In the genomic region with DNA sequence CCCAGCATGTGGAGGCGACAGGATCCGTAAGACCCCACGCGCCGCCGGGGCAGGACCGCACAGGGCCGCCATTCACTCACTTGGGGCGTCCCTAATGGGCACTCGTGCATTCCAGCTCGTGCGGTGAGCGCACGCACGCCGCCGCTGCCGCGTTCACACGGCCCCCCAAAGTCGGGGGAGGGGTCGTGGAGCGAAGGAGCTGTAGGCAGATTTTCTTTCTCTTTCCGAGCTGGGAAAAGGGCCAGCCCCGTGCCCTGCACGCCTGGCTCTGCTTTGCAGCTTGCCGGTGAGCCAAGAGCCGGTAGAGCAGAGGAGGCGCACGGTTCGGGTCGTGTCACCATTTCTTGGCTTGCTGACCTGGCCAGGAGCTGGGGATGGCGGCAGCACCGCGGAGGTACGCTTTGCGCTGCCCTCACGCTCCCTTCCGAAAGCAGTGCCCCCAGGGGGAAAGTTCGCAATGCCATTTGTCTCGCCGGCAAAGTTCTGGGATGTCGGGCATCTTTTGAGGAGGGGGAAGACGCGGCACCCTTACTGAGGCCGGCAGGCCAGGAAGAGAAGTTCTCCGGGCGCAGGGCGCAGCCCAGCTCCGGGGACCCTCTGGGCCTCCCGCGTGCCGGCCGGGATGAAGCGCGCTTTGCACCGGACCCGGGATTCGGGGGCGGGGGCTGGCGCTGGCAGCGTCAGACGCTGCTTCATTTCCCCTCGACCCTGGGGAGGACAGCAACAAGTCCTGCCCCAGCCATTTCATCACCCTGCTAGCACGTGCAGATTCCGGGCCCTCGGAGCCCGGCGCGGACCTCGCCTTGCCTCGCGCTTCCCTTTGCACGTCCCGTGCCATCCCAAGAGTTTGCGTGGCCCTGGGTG, we compare ENCODE assay signal across 1 cellular context.
TF ChIP-seq lines count a peak whose summit lies in the region.

No MANE protein-coding gene starts in this region.

TF ChIP-seq in H1, 55 proteins besides CTCF, POLR2A, EP300 and RAD21:
- TF ChIP-seq KDM4A (IDR thresholded peaks at IDR 0.05; ENCODE audit: low read depth, low read length, severe bottlenecking) (peak; percentile 59), SIN3A (conservative IDR thresholded peaks at IDR 0.05 in 1 of 2, IDR thresholded peaks at IDR 0.05 in 1 of 2; ENCODE audit: low read depth in 1 of 2, low read length in 2 of 2) (peak; percentile 22 to 55; a peak in 2 of 4 replicates), TAF1 (IDR thresholded peaks at IDR 0.05; ENCODE audit: low read depth, low read length) (peak; percentile 53; the same call in 1 of the 2 replicates), SP4 (IDR thresholded peaks at IDR 0.05; ENCODE audit: low read length) (0 out of 2 replicates have a peak, but pooled peaks have one; percentile 24), SAP30 (IDR thresholded peaks at IDR 0.05; ENCODE audit: insufficient read depth, insufficient replicate concordance, low read length) (peak; percentile 75), CREB1 (IDR thresholded peaks at IDR 0.05) (0 out of 2 replicates have a peak, but pooled peaks have one; percentile 16), TCF12 (IDR thresholded peaks at IDR 0.05; ENCODE audit: low read depth, low read length) (no peak), NRF1 (IDR thresholded peaks at IDR 0.05; ENCODE audit: low read depth, low read length) (no peak), GABPA (IDR thresholded peaks at IDR 0.05; ENCODE audit: borderline replicate concordance, insufficient read depth, low read length) (0 out of 2 replicates have a peak, but pooled peaks have one; percentile 20), POLR2AphosphoS5 (IDR thresholded peaks at IDR 0.05; ENCODE audit: low read depth, low read length) (peak; percentile 15; the same call in 1 of the 2 replicates), EGR1 (IDR thresholded peaks at IDR 0.05; ENCODE audit: borderline replicate concordance, low read depth, low read length) (no peak), BRCA1 (IDR thresholded peaks at IDR 0.05; ENCODE audit: low read depth, low read length) (no peak), JUND (IDR thresholded peaks at IDR 0.05; ENCODE audit: low read length) (no peak), SUZ12 (IDR thresholded peaks at IDR 0.05; ENCODE audit: low read length) (no peak), CTBP2 (IDR thresholded peaks at IDR 0.05; ENCODE audit: borderline replicate concordance, insufficient read depth, insufficient read length, low read length) (no peak)
- TF ChIP-seq, protein P1, sequence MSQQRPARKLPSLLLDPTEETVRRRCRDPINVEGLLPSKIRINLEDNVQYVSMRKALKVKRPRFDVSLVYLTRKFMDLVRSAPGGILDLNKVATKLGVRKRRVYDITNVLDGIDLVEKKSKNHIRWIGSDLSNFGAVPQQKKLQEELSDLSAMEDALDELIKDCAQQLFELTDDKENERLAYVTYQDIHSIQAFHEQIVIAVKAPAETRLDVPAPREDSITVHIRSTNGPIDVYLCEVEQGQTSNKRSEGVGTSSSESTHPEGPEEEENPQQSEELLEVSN (IDR thresholded peaks at IDR 0.05) = peak; percentile 11; the same call in 1 of the 2 replicates
- TF ChIP-seq, protein P2, sequence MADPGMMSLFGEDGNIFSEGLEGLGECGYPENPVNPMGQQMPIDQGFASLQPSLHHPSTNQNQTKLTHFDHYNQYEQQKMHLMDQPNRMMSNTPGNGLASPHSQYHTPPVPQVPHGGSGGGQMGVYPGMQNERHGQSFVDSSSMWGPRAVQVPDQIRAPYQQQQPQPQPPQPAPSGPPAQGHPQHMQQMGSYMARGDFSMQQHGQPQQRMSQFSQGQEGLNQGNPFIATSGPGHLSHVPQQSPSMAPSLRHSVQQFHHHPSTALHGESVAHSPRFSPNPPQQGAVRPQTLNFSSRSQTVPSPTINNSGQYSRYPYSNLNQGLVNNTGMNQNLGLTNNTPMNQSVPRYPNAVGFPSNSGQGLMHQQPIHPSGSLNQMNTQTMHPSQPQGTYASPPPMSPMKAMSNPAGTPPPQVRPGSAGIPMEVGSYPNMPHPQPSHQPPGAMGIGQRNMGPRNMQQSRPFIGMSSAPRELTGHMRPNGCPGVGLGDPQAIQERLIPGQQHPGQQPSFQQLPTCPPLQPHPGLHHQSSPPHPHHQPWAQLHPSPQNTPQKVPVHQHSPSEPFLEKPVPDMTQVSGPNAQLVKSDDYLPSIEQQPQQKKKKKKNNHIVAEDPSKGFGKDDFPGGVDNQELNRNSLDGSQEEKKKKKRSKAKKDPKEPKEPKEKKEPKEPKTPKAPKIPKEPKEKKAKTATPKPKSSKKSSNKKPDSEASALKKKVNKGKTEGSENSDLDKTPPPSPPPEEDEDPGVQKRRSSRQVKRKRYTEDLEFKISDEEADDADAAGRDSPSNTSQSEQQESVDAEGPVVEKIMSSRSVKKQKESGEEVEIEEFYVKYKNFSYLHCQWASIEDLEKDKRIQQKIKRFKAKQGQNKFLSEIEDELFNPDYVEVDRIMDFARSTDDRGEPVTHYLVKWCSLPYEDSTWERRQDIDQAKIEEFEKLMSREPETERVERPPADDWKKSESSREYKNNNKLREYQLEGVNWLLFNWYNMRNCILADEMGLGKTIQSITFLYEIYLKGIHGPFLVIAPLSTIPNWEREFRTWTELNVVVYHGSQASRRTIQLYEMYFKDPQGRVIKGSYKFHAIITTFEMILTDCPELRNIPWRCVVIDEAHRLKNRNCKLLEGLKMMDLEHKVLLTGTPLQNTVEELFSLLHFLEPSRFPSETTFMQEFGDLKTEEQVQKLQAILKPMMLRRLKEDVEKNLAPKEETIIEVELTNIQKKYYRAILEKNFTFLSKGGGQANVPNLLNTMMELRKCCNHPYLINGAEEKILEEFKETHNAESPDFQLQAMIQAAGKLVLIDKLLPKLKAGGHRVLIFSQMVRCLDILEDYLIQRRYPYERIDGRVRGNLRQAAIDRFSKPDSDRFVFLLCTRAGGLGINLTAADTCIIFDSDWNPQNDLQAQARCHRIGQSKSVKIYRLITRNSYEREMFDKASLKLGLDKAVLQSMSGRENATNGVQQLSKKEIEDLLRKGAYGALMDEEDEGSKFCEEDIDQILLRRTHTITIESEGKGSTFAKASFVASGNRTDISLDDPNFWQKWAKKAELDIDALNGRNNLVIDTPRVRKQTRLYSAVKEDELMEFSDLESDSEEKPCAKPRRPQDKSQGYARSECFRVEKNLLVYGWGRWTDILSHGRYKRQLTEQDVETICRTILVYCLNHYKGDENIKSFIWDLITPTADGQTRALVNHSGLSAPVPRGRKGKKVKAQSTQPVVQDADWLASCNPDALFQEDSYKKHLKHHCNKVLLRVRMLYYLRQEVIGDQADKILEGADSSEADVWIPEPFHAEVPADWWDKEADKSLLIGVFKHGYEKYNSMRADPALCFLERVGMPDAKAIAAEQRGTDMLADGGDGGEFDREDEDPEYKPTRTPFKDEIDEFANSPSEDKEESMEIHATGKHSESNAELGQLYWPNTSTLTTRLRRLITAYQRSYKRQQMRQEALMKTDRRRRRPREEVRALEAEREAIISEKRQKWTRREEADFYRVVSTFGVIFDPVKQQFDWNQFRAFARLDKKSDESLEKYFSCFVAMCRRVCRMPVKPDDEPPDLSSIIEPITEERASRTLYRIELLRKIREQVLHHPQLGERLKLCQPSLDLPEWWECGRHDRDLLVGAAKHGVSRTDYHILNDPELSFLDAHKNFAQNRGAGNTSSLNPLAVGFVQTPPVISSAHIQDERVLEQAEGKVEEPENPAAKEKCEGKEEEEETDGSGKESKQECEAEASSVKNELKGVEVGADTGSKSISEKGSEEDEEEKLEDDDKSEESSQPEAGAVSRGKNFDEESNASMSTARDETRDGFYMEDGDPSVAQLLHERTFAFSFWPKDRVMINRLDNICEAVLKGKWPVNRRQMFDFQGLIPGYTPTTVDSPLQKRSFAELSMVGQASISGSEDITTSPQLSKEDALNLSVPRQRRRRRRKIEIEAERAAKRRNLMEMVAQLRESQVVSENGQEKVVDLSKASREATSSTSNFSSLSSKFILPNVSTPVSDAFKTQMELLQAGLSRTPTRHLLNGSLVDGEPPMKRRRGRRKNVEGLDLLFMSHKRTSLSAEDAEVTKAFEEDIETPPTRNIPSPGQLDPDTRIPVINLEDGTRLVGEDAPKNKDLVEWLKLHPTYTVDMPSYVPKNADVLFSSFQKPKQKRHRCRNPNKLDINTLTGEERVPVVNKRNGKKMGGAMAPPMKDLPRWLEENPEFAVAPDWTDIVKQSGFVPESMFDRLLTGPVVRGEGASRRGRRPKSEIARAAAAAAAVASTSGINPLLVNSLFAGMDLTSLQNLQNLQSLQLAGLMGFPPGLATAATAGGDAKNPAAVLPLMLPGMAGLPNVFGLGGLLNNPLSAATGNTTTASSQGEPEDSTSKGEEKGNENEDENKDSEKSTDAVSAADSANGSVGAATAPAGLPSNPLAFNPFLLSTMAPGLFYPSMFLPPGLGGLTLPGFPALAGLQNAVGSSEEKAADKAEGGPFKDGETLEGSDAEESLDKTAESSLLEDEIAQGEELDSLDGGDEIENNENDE (IDR thresholded peaks at IDR 0.05; ENCODE audit: insufficient replicate concordance, low read length) = no peak
- TF ChIP-seq, protein P3, sequence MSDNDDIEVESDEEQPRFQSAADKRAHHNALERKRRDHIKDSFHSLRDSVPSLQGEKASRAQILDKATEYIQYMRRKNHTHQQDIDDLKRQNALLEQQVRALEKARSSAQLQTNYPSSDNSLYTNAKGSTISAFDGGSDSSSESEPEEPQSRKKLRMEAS (IDR thresholded peaks at IDR 0.05) = peak; percentile 61
- TF ChIP-seq, protein P4, sequence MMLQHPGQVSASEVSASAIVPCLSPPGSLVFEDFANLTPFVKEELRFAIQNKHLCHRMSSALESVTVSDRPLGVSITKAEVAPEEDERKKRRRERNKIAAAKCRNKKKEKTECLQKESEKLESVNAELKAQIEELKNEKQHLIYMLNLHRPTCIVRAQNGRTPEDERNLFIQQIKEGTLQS (IDR thresholded peaks at IDR 0.05; ENCODE audit: insufficient read depth, low read depth, low read length) = no peak
TF ChIP-seq in H1: peak in this region for 10.
